ENCODE assay signal across 17 cellular contexts in genomic region chr7:134031835-134032617, GRCh38.
DNase-seq lines count a peak whose midpoint lies in the region; ATAC-seq and TF ChIP-seq lines count a peak whose summit lies in the region.
"Had no signal": no experiment of that assay in that cellular context is flagged by ENCODE, and none has a peak within 500 bp of the region (broad histone marks: within the 10 kb centered on the region; RNA-seq: fewer than 3 reads in every experiment).

No MANE protein-coding gene starts in this region.

- no peak for DNase-seq in Panc1 (ENCODE audit: low read depth, low spot score)
- peak; percentile 3 for DNase-seq in fibroblast of pulmonary artery (ENCODE audit: low read depth)
- DNase-seq in COR-L47 (lab: John Stamatoyannopoulos, UW), result no peak
- DNase-seq: activated CD4-positive, alpha-beta T cell treated with anti-CD3 and anti-CD28 coated beads, Interleukin-2, amount 50 U/mL, for 4 hours; erythroblast; naive B cell; NCI-H187 treated with DMSO at 0.1 percent for 48 hours; stimulated activated CD4-positive, alpha-beta T cell treated with anti-CD3 and anti-CD28 coated beads, Interleukin-15, amount 100 ng/mL, for 24 hours; stimulated activated naive CD4-positive, alpha-beta T cell; SW 1271 had no signal

- H3K36me3 ChIP-seq in HEK293 (ENCODE audit: control insufficient read depth in 2 of 2, insufficient read depth in 1 of 2, low read length in 2 of 2), result no peaks in the 10 kb centered on the region
- no peaks in the 10 kb centered on the region for H3K36me3 ChIP-seq in Panc1 (ENCODE audit: control insufficient read depth, insufficient read depth, low read length)
- H3K36me3 ChIP-seq: adrenal gland had no signal

- in situ Hi-C loops in Panc1 (cut with HindIII; ENCODE audit: low pct_unique_long_range_greater_than_20kb, low sequenced_read_pairs), result no loop called here

- H3K9me3 ChIP-seq in HEK293 (ENCODE audit: control insufficient read depth, insufficient read depth, low read depth, low read length) (no peaks in the 10 kb centered on the region), Panc1 (ENCODE audit: control insufficient read depth, insufficient read depth, low read depth, low read length) (no peaks in the 10 kb centered on the region; the same call in 1 of the 2 replicates)
- H3K9me3 ChIP-seq: adrenal gland had no signal

- H3K4me3 ChIP-seq in HEK293 (ENCODE audit: low read depth, low read length), result no peak overlapping the region
- H3K4me3 ChIP-seq in Panc1 (ENCODE audit: low read depth in 2 of 2, low read length in 2 of 2), result no peak overlapping the region
- H3K4me3 ChIP-seq in fibroblast of pulmonary artery (replicated peaks; ENCODE audit: low read depth, low read length), result no peak overlapping the region
- H3K4me3 ChIP-seq: adrenal gland; BLaER1 treated with 17β-estradiol and CSF1 and Interleukin-3, amounts not matched to agents 10 nM and 100 nM had no signal

- no peaks in the 10 kb centered on the region for H3K27me3 ChIP-seq in Panc1 (ENCODE audit: control insufficient read depth, insufficient read depth, low read length)
- H3K27me3 ChIP-seq: adrenal gland; BLaER1 treated with 17β-estradiol and CSF1 and Interleukin-3, amounts not matched to agents 10 nM and 100 nM had no signal

- TF ChIP-seq CTCF in 22Rv1 (IDR thresholded peaks at IDR 0.05) (peak; percentile 28; the same call in 1 of the 2 replicates), HEK293 (tag by site-specific recombination; IDR thresholded peaks at IDR 0.05) (no peak), Panc1 (IDR thresholded peaks at IDR 0.05) (peak; percentile 15; the same call in 1 of the 2 replicates), fibroblast of pulmonary artery (IDR thresholded peaks at IDR 0.05; ENCODE audit: low read length, missing control alignments) (peak; percentile 18)

- intact Hi-C loops in Panc1 (cut with micrococcal nuclease; ENCODE audit: unreplicated experiment), result no loop called here

- no TSS peak for BruUV-seq in Panc1 (replicated peaks; lab: Mats Ljungman, UMichigan)

- POLR2A ChIA-PET in HEK293 (lab: Yijun Ruan, JAX) (no interaction called here), Panc1 (lab: Charles Lee) (no interaction called here)

- H3K27ac ChIP-seq in 22Rv1 (no peak overlapping the region), HEK293 (ENCODE audit: extremely low read depth, low read depth, low read length) (no peak overlapping the region), Panc1 (ENCODE audit: low read length) (no peak overlapping the region)
- H3K27ac ChIP-seq: adrenal gland; BLaER1 treated with 17β-estradiol and CSF1 and Interleukin-3, amounts not matched to agents 10 nM and 100 nM had no signal

- H3K4me1 ChIP-seq in HEK293 (ENCODE audit: control insufficient read depth, insufficient read depth, low read length), result no peaks in the 10 kb centered on the region
- no peaks in the 10 kb centered on the region for H3K4me1 ChIP-seq in Panc1 (ENCODE audit: control insufficient read depth, insufficient read depth, low read length)
- H3K4me1 ChIP-seq: BLaER1 treated with 17β-estradiol and CSF1 and Interleukin-3, amounts not matched to agents 10 nM and 100 nM had no signal

- ATAC-seq in Panc1 (no peak), HG03460 (IDR thresholded peaks at IDR 0.05; ENCODE audit: unreplicated experiment) (no peak), HG03196 (IDR thresholded peaks at IDR 0.05; ENCODE audit: unreplicated experiment) (no peak), GM19328 (IDR thresholded peaks at IDR 0.05; ENCODE audit: unreplicated experiment) (no peak)

- CTCF ChIA-PET in HEK293 (lab: Yijun Ruan, JAX) (interaction anchor here (0.6 to 1.9 kb wide), 7 partner anchors 9 to 1458 kb away, joined by 3 to 5 read pairs (median 3); no protein-coding TSS in a partner anchor), Panc1 (lab: Charles Lee) (interaction anchor here (0.5 kb wide), 1 partner anchor 782 kb away, joined by 3 read pairs; no protein-coding TSS in a partner anchor)

TF ChIP-seq in HEK293, 187 proteins besides CTCF, POLR2A, EP300 and RAD21:
- TF ChIP-seq ZNF654 (tag by site-specific recombination; IDR thresholded peaks at IDR 0.05; ENCODE audit: low read depth) (peak; percentile 15; the same call in 1 of the 2 replicates), BCL6B (tag by site-specific recombination; IDR thresholded peaks at IDR 0.05) (0 out of 2 replicates have a peak, but pooled peaks have one; percentile 15), SCRT2 (tag by site-specific recombination; IDR thresholded peaks at IDR 0.05) (peak; percentile 53), ZIC2 (tag by site-specific recombination; IDR thresholded peaks at IDR 0.05) (peak; percentile 55), ZBTB21 (tag by site-specific recombination; IDR thresholded peaks at IDR 0.05) (no peak)
